In genomic region chr6:105592329-105592728, GRCh38 we compare ENCODE assay signal across 14 cellular contexts.
DNase-seq lines count a peak whose midpoint lies in the region; ATAC-seq and TF ChIP-seq lines count a peak whose summit lies in the region.
"Had no signal": no experiment of that assay in that cellular context is flagged by ENCODE, and none has a peak within 500 bp of the region (broad histone marks: within the 10 kb centered on the region; RNA-seq: fewer than 3 reads in every experiment).

No MANE protein-coding gene starts in this region.

- H3K4me3 Mint-ChIP-seq in activated T-helper 2 cell treated with anti-CD3 and anti-CD28 coated beads, Interferon-gamma antibody, Interleukin-2, Interleukin-4, amounts not matched to agents 10 μg/mL and 5 μg/mL and 100 μg/mL, durations not matched to agents 14 hours and 24 hours and 36 hours (ENCODE audit: low read depth): no peak overlapping the region
- H3K4me3 Mint-ChIP-seq: CD4-positive, alpha-beta T cell had no signal

- DNase-seq in AG10803 (ENCODE audit: low read depth) (peak; percentile 86), HK-2 (ENCODE audit: unreplicated experiment) (peak; percentile 66), kidney glomerular epithelial cell (lab: John Stamatoyannopoulos, UW) (peak; percentile 80), GM20000 (ENCODE audit: low spot score) (no peak), sciatic nerve (ENCODE audit: low spot score) (no peak), NCI-H1436 treated with DMSO at 0.1 percent for 48 hours (lab: John Stamatoyannopoulos, UW) (no peak)
- no peak for DNase-seq in activated T-helper 2 cell treated with anti-CD3 and anti-CD28 coated beads, Interferon-gamma antibody, Interleukin-2, Interleukin-4, amounts not matched to agents 10 μg/mL and 5 μg/mL and 100 μg/mL, durations not matched to agents 14 hours and 24 hours and 36 hours (ENCODE audit: low spot score)
- DNase-seq: anterior cingulate cortex; CD4-positive, alpha-beta T cell; left cardiac atrium; NCI-H1092; stimulated activated CD4-positive, alpha-beta T cell treated with anti-CD3 and anti-CD28 coated beads, Interleukin-2, amount 100 ng/mL, for 48 hours; substantia nigra had no signal

- H3K36me3 Mint-ChIP-seq in activated T-helper 2 cell treated with anti-CD3 and anti-CD28 coated beads, Interferon-gamma antibody, Interleukin-2, Interleukin-4, amounts not matched to agents 10 μg/mL and 5 μg/mL and 100 μg/mL, durations not matched to agents 14 hours and 24 hours and 36 hours (ENCODE audit: low read depth): peaks cover 11% of the 10 kb centered on the region

- ATAC-seq in HG02623 (IDR thresholded peaks at IDR 0.05; ENCODE audit: unreplicated experiment) (no peak), sciatic nerve (no peak)

- H3K9me3 Mint-ChIP-seq in activated T-helper 2 cell treated with anti-CD3 and anti-CD28 coated beads, Interferon-gamma antibody, Interleukin-2, Interleukin-4, amounts not matched to agents 10 μg/mL and 5 μg/mL and 100 μg/mL, durations not matched to agents 14 hours and 24 hours and 36 hours: no peaks in the 10 kb centered on the region
- H3K9me3 Mint-ChIP-seq: CD4-positive, alpha-beta T cell had no signal

- H3K27ac Mint-ChIP-seq in activated T-helper 2 cell treated with anti-CD3 and anti-CD28 coated beads, Interferon-gamma antibody, Interleukin-2, Interleukin-4, amounts not matched to agents 10 μg/mL and 5 μg/mL and 100 μg/mL, durations not matched to agents 14 hours and 24 hours and 36 hours: peak overlapping the region; percentile 29
- H3K27ac Mint-ChIP-seq: CD4-positive, alpha-beta T cell had no signal

- peaks cover 62% of the 10 kb centered on the region for H3K4me1 Mint-ChIP-seq in activated T-helper 2 cell treated with anti-CD3 and anti-CD28 coated beads, Interferon-gamma antibody, Interleukin-2, Interleukin-4, amounts not matched to agents 10 μg/mL and 5 μg/mL and 100 μg/mL, durations not matched to agents 14 hours and 24 hours and 36 hours (ENCODE audit: low read depth)

- intact Hi-C loops in activated T-helper 2 cell treated with anti-CD3 and anti-CD28 coated beads, Interferon-gamma antibody, Interleukin-2, Interleukin-4, amounts not matched to agents 10 μg/mL and 5 μg/mL and 100 μg/mL, durations not matched to agents 14 hours and 24 hours and 36 hours (cut with micrococcal nuclease): no loop called here
- intact Hi-C loops in sciatic nerve (cut with DNase I): no loop called here

- no peaks in the 10 kb centered on the region for H3K27me3 Mint-ChIP-seq in activated T-helper 2 cell treated with anti-CD3 and anti-CD28 coated beads, Interferon-gamma antibody, Interleukin-2, Interleukin-4, amounts not matched to agents 10 μg/mL and 5 μg/mL and 100 μg/mL, durations not matched to agents 14 hours and 24 hours and 36 hours (ENCODE audit: low read depth)
- H3K27me3 Mint-ChIP-seq: CD4-positive, alpha-beta T cell had no signal

- no peak overlapping the region for H3K4me3 ChIP-seq in AG10803 (ENCODE audit: low read length)

- TF ChIP-seq CTCF in AG10803 (conservative IDR thresholded peaks at IDR 0.05; ENCODE audit: low read length) (no peak), GM20000 (IDR thresholded peaks at IDR 0.05; ENCODE audit: extremely low read depth, missing control alignments) (no peak)

Comparison
In these comparisons a context has a peak if more than half of its experiments do, and no peak if none do; other contexts are left out.
1. DNase-seq: peak in AG10803 (single experiment), HK-2 (single experiment) and kidney glomerular epithelial cell (single experiment); none in activated T-helper 2 cell treated with anti-CD3 and anti-CD28 coated beads, Interferon-gamma antibody, Interleukin-2, Interleukin-4, amounts not matched to agents 10 μg/mL and 5 μg/mL and 100 μg/mL, durations not matched to agents 14 hours and 24 hours and 36 hours (single experiment), GM20000 (single experiment), sciatic nerve (single experiment) and NCI-H1436 treated with DMSO at 0.1 percent for 48 hours (single experiment).